ENCODE assay signal across 2 cellular contexts in the genomic region with DNA sequence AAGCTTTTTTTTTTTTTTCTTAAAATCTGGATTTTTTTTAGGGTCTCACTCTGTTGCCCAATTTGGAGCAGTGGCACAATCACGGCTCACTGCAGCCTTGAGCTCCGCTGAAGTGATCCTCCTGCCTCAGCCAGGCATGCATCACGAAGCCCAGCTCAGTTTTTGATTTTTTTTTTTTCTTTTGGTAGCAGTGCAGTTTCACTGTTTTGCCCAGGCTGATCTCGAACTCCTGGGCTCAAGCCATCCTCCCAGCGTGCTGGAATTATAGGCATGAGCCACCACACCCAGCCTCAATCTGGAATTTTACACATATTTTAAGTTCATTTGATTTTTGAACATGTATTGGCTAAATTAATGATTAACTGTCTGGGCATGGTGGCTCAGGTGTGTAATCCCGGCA.
TF ChIP-seq lines count a peak whose summit lies in the region.

No MANE protein-coding gene starts in this region.

TF ChIP-seq in A549, 52 proteins besides CTCF, POLR2A, EP300 and RAD21:
- TF ChIP-seq FOSB (CRISPR knock-in tag; IDR thresholded peaks at IDR 0.05) (no peak), ESRRA (IDR thresholded peaks at IDR 0.05; ENCODE audit: borderline replicate concordance, low read length) (no peak), TFCP2L1 (CRISPR knock-in tag; IDR thresholded peaks at IDR 0.05) (no peak), PHF8 (IDR thresholded peaks at IDR 0.05; ENCODE audit: borderline replicate concordance, low read depth) (no peak), POLR2AphosphoS2 (conservative IDR thresholded peaks at IDR 0.05; ENCODE audit: low read length) (no peak), CHD4 (IDR thresholded peaks at IDR 0.05; ENCODE audit: borderline replicate concordance) (no peak), ZC3H11A (IDR thresholded peaks at IDR 0.05) (no peak), KDM1A (IDR thresholded peaks at IDR 0.05; ENCODE audit: low read depth) (no peak), ZSCAN20 (CRISPR knock-in tag; IDR thresholded peaks at IDR 0.05) (no peak), TP53 (CRISPR knock-in tag; IDR thresholded peaks at IDR 0.05) (no peak), NPAS2 (CRISPR knock-in tag; IDR thresholded peaks at IDR 0.05; ENCODE audit: borderline replicate concordance) (no peak), JUNB (IDR thresholded peaks at IDR 0.05) (no peak), EHF (CRISPR knock-in tag; IDR thresholded peaks at IDR 0.05) (no peak), GATA3 (IDR thresholded peaks at IDR 0.05; ENCODE audit: borderline replicate concordance) (no peak)
- TF ChIP-seq, protein P1, sequence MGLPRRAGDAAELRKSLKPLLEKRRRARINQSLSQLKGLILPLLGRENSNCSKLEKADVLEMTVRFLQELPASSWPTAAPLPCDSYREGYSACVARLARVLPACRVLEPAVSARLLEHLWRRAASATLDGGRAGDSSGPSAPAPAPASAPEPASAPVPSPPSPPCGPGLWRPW (IDR thresholded peaks at IDR 0.05) = no peak
- TF ChIP-seq, protein P2, sequence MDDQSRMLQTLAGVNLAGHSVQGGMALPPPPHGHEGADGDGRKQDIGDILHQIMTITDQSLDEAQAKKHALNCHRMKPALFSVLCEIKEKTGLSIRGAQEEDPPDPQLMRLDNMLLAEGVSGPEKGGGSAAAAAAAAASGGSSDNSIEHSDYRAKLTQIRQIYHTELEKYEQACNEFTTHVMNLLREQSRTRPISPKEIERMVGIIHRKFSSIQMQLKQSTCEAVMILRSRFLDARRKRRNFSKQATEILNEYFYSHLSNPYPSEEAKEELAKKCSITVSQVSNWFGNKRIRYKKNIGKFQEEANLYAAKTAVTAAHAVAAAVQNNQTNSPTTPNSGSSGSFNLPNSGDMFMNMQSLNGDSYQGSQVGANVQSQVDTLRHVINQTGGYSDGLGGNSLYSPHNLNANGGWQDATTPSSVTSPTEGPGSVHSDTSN (IDR thresholded peaks at IDR 0.05) = no peak
- TF ChIP-seq, protein P3, sequence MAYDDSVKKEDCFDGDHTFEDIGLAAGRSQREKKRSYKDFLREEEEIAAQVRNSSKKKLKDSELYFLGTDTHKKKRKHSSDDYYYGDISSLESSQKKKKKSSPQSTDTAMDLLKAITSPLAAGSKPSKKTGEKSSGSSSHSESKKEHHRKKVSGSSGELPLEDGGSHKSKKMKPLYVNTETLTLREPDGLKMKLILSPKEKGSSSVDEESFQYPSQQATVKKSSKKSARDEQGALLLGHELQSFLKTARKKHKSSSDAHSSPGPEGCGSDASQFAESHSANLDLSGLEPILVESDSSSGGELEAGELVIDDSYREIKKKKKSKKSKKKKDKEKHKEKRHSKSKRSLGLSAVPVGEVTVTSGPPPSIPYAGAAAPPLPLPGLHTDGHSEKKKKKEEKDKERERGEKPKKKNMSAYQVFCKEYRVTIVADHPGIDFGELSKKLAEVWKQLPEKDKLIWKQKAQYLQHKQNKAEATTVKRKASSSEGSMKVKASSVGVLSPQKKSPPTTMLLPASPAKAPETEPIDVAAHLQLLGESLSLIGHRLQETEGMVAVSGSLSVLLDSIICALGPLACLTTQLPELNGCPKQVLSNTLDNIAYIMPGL (CRISPR knock-in tag; IDR thresholded peaks at IDR 0.05; ENCODE audit: borderline replicate concordance) = no peak

TF ChIP-seq in IMR-90, 13 proteins besides CTCF, POLR2A, EP300 and RAD21:
- no peak for TF ChIP-seq FOS (IDR thresholded peaks at IDR 0.05; ENCODE audit: low read depth, low read length)
- no peak for TF ChIP-seq MAFK (IDR thresholded peaks at IDR 0.05; ENCODE audit: low read depth, low read length)
- TF ChIP-seq BHLHE40 (IDR thresholded peaks at IDR 0.05; ENCODE audit: low read depth, low read length) = no peak
- TF ChIP-seq, protein P4, sequence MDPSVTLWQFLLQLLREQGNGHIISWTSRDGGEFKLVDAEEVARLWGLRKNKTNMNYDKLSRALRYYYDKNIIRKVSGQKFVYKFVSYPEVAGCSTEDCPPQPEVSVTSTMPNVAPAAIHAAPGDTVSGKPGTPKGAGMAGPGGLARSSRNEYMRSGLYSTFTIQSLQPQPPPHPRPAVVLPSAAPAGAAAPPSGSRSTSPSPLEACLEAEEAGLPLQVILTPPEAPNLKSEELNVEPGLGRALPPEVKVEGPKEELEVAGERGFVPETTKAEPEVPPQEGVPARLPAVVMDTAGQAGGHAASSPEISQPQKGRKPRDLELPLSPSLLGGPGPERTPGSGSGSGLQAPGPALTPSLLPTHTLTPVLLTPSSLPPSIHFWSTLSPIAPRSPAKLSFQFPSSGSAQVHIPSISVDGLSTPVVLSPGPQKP (IDR thresholded peaks at IDR 0.05; ENCODE audit: borderline replicate concordance, low read depth, low read length) = no peak
- no peak for TF ChIP-seq MAZ (IDR thresholded peaks at IDR 0.05; ENCODE audit: borderline replicate concordance, low read depth, low read length)
- no peak for TF ChIP-seq CHD1 (IDR thresholded peaks at IDR 0.05; ENCODE audit: low read depth, low read length)
- no peak for TF ChIP-seq NFE2L2 (IDR thresholded peaks at IDR 0.05; ENCODE audit: low read depth, low read length)
- TF ChIP-seq, protein P5, sequence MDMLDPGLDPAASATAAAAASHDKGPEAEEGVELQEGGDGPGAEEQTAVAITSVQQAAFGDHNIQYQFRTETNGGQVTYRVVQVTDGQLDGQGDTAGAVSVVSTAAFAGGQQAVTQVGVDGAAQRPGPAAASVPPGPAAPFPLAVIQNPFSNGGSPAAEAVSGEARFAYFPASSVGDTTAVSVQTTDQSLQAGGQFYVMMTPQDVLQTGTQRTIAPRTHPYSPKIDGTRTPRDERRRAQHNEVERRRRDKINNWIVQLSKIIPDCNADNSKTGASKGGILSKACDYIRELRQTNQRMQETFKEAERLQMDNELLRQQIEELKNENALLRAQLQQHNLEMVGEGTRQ (IDR thresholded peaks at IDR 0.05; ENCODE audit: low read depth, low read length) = no peak
- no peak for TF ChIP-seq RFX5 (IDR thresholded peaks at IDR 0.05; ENCODE audit: low read depth, low read length)
